ENCODE assay signal across 14 cellular contexts in genomic region chr19:19817357-19817756, GRCh38. TPM values are rescaled to one million over a fixed set of nuclear protein-coding genes. Genes with fewer than 3 reads are reported as not detected.
DNase-seq lines count a peak whose midpoint lies in the region; ATAC-seq, FAIRE-seq and TF ChIP-seq lines count a peak whose summit lies in the region.
"Had no signal": no experiment of that assay in that cellular context is flagged by ENCODE, and none has a peak within 500 bp of the region (broad histone marks: within the 10 kb centered on the region; RNA-seq: fewer than 3 reads in every experiment).

No MANE protein-coding gene starts in this region.

- no peak for TF ChIP-seq EP300 in HepG2 (IDR thresholded peaks at IDR 0.05; ENCODE audit: low read depth in 2 of 2, low read length in 2 of 2)
- TF ChIP-seq EP300 in HepG2 (CRISPR knock-in tag; IDR thresholded peaks at IDR 0.05; ENCODE audit: borderline replicate concordance) = no peak

- WGBS in HepG2 (ENCODE audit: low lambda C conversion rate) = 93% methylated on average over 3 of the region's 3 CpGs

- CTCF ChIA-PET in T-cell (lab: Charles Lee) (no interaction called here), HepG2 (lab: Yijun Ruan, JAX; ENCODE audit: low intra/inter-chr PET ratio, low total read pairs) (no interaction called here)

- no peak for TF ChIP-seq RAD21 in HepG2 (CRISPR knock-in tag; IDR thresholded peaks at IDR 0.05)

- H3K4me1 Mint-ChIP-seq in T-cell = peaks cover 74 to 78% (median 75%) of the 10 kb centered on the region in 3 donors
- H3K4me1 Mint-ChIP-seq: mesothelial cell of epicardium had no signal

- peaks cover 64% of the 10 kb centered on the region for H3K36me3 Mint-ChIP-seq in T-cell

- BruUV-seq in HepG2 (replicated peaks; lab: Mats Ljungman, UMichigan) = no TSS peak

- no peak overlapping the region for H3K9ac ChIP-seq in HepG2 (ENCODE audit: insufficient read depth, low read depth, low read length)

- no peaks in the 10 kb centered on the region for H3K9me3 ChIP-seq in effector memory CD4-positive, alpha-beta T cell (ENCODE audit: control insufficient read depth, low read length)
- H3K9me3 ChIP-seq in HepG2 (ENCODE audit: low read length) = peaks cover 18% of the 10 kb centered on the region
- H3K9me3 ChIP-seq: colonic mucosa, tibial artery had no signal

- peaks cover 8% of the 10 kb centered on the region for H3K36me3 ChIP-seq in effector memory CD4-positive, alpha-beta T cell (ENCODE audit: control insufficient read depth, insufficient read depth, low read length)
- no peaks in the 10 kb centered on the region for H3K36me3 ChIP-seq in HepG2 (replicated peaks in 1 of 2; ENCODE audit: control insufficient read depth in 1 of 2, insufficient read depth in 2 of 2, low read length in 2 of 2)
- H3K36me3 ChIP-seq: colonic mucosa had no signal

- no peaks in the 10 kb centered on the region for H3K27me3 Mint-ChIP-seq in T-cell

- H3K9me3 Mint-ChIP-seq in T-cell = peaks cover 0 to 12% (median 5%) of the 10 kb centered on the region in 3 donors

- TF ChIP-seq POLR2A in HepG2 (IDR thresholded peaks at IDR 0.05; ENCODE audit: insufficient read depth in 1 of 2, low read depth in 2 of 2, low read length in 2 of 2) = no peak

- in situ Hi-C loops in HepG2 (cut with HindIII; ENCODE audit: extremely low pct_ligation_motif_present, low pct_unique_long_range_greater_than_20kb) = no loop called here

- H3K27ac ChIP-seq in effector memory CD4-positive, alpha-beta T cell (ENCODE audit: insufficient read depth, low read length, poor library complexity, severe bottlenecking) = peak overlapping the region; percentile 67
- no peak overlapping the region for H3K27ac ChIP-seq in HepG2 (ENCODE audit: extremely low read length, insufficient read depth, low read length)
- H3K27ac ChIP-seq: colonic mucosa, WERI-Rb-1 had no signal

- DNase-seq in T-cell (peak in 33 of 34 experiments; percentile 22 to 91 (median 68)), activated T-cell treated with anti-CD3 and anti-CD28 coated beads for 24 hours (ENCODE audit: low read depth) (peak; percentile 40), SW480 (ENCODE audit: low spot score) (no peak), Kasumi-1 (lab: John Stamatoyannopoulos, UW) (no peak), omental fat pad (ENCODE audit: low spot score) (no peak), HepG2 (ENCODE audit: low spot score) (no peak)
- peak; percentile 27 to 64 (median 47) for DNase-seq in effector memory CD4-positive, alpha-beta T cell
- peak; percentile 16 to 63 (median 22) for DNase-seq in stimulated activated CD4-positive, alpha-beta T cell treated with anti-CD3 and anti-CD28 coated beads, TNF-alpha, amount 100 ng/mL, for 48 hours (ENCODE audit: low read depth in 3 of 3)
- DNase-seq: colonic mucosa, glutamatergic neuron, NCI-H187 treated with DMSO at 0.1 percent for 48 hours, WERI-Rb-1 had no signal

- no peak overlapping the region for H2AFZ ChIP-seq in HepG2 (ENCODE audit: low read length)

- H3K4me1 ChIP-seq in effector memory CD4-positive, alpha-beta T cell (ENCODE audit: control insufficient read depth, insufficient read depth, low read length, poor library complexity, severe bottlenecking) = peaks cover 18% of the 10 kb centered on the region
- no peaks in the 10 kb centered on the region for H3K4me1 ChIP-seq in HepG2 (ENCODE audit: insufficient read depth, low read length)
- H3K4me1 ChIP-seq: colonic mucosa had no signal

- no peak overlapping the region for H3K4me3 ChIP-seq in effector memory CD4-positive, alpha-beta T cell (ENCODE audit: insufficient read depth, low read depth, low read length, poor library complexity, severe bottlenecking)
- H3K4me3 ChIP-seq in HepG2 (replicated peaks in 1 of 3; ENCODE audit: insufficient read depth in 1 of 3, low read depth in 2 of 3, low read length in 3 of 3) = no peak overlapping the region
- H3K4me3 ChIP-seq: colonic mucosa, tibial artery had no signal

- POLR2A ChIA-PET in T-cell (lab: Charles Lee) = interaction anchor here (0.7 to 0.9 kb wide), 2 partner anchors 24 to 41 kb away, joined by 6 to 10 read pairs; no protein-coding TSS in a partner anchor
- POLR2A ChIA-PET in HepG2 (lab: Yijun Ruan, JAX) = no interaction called here

- peak overlapping the region; percentile 89 to 90 for H3K27ac Mint-ChIP-seq in T-cell
- H3K27ac Mint-ChIP-seq: mesothelial cell of epicardium had no signal

- TF ChIP-seq CTCF in omental fat pad (IDR thresholded peaks at IDR 0.05) = no peak
- TF ChIP-seq CTCF in HepG2 (CRISPR knock-in tag; IDR thresholded peaks at IDR 0.05) = no peak

- H3K27me3 ChIP-seq in effector memory CD4-positive, alpha-beta T cell (replicated peaks; ENCODE audit: control insufficient read depth, insufficient read depth, low read length, poor library complexity, severe bottlenecking) = no peaks in the 10 kb centered on the region
- H3K27me3 ChIP-seq in HepG2 (ENCODE audit: control insufficient read depth in 1 of 2, insufficient read depth in 2 of 2, low read length in 2 of 2) = no peaks in the 10 kb centered on the region
- H3K27me3 ChIP-seq: colonic mucosa, tibial artery had no signal

- ATAC-seq in T-cell (replicated peaks in 1 of 4) (peak; percentile 18 to 71 (median 38)), omental fat pad (ENCODE audit: low FRiP score) (no peak), HepG2 (no peak)

- intact Hi-C loops in HepG2 (cut with micrococcal nuclease; ENCODE audit: unreplicated experiment) = no loop called here

- H3K4me2 ChIP-seq in HepG2 (ENCODE audit: low read depth, low read length) = no peak overlapping the region

- no peak for FAIRE-seq in HepG2 (lab: Jason Lieb, UNC)

- H3K79me2 ChIP-seq in HepG2 (ENCODE audit: insufficient read depth, low read length) = no peaks in the 10 kb centered on the region

- peak overlapping the region; percentile 44 to 99 (median 55) for H3K4me3 Mint-ChIP-seq in T-cell
- H3K4me3 Mint-ChIP-seq: mesothelial cell of epicardium had no signal

- H4K20me1 ChIP-seq in HepG2 (ENCODE audit: insufficient read depth, low read length) = no peaks in the 10 kb centered on the region

TF ChIP-seq in HepG2, 621 proteins besides CTCF, POLR2A, EP300 and RAD21 (continues in another document):
- TF ChIP-seq ZNF556 (CRISPR knock-in tag; IDR thresholded peaks at IDR 0.05; ENCODE audit: borderline replicate concordance) = no peak

RNA-seq across cellular contexts. Expression of gene ZNF506, which starts 4.2 kb away (rescaled TPM):
- total RNA-seq in T-cell (10 to 100 TPM; 35.3 to 65.6 (median 58.1) TPM), omental fat pad (10 to 100 TPM; 20.0 to 47.6 (median 24.0) TPM), HepG2 (2016; rRNA removed; fragmentation: Illumina TruSeq; extraction: Trizol) (not detected in 2 replicates)
- total RNA-seq in HepG2 (2016; cell fraction: cytosol; rRNA removed; fragmentation: Illumina TruSeq; extraction: Trizol; ENCODE audit: low read depth) = not detected in 2 replicates
- total RNA-seq in HepG2 (2016; cell fraction: insoluble cytoplasmic fraction; rRNA removed; fragmentation: Illumina TruSeq; extraction: Trizol) = not detected in 2 replicates
- total RNA-seq in HepG2 (2016; cell fraction: membrane; rRNA removed; fragmentation: Illumina TruSeq; extraction: Trizol) = not detected in 2 replicates
- total RNA-seq in HepG2 (2016; cell fraction: nucleus; rRNA removed; fragmentation: Illumina TruSeq; extraction: Trizol) = not detected in 2 replicates
- polyA plus RNA-seq in HepG2 (2011; rRNA removed) = 0.01 TPM in 1 of 2 replicates, not detected in the other
- polyA plus RNA-seq in HepG2 (2011; cell fraction: cytosol; rRNA removed) = not detected in 2 replicates
- polyA plus RNA-seq in HepG2 (2011; cell fraction: nucleus; rRNA removed) = not detected in 2 replicates
- 0.20 and 0.54 TPM in 2 replicates for polyA plus RNA-seq in HepG2 (2012)
- not detected in 2 replicates for polyA plus RNA-seq in HepG2 (2016; cell fraction: cytosol; fragmentation: Illumina TruSeq; extraction: Trizol; ENCODE audit: low read depth)
- polyA plus RNA-seq in HepG2 (2016; cell fraction: insoluble cytoplasmic fraction; fragmentation: Illumina TruSeq; extraction: Trizol; ENCODE audit: low read depth) = not detected in 2 replicates
- not detected in 2 replicates for polyA plus RNA-seq in HepG2 (2016; cell fraction: membrane; fragmentation: Illumina TruSeq; extraction: Trizol; ENCODE audit: low read depth)
- polyA plus RNA-seq in HepG2 (2016; cell fraction: nucleus; fragmentation: Illumina TruSeq; extraction: Trizol; ENCODE audit: insufficient read depth, low read depth) = not detected in 2 replicates
- not detected in 2 replicates for polyA minus RNA-seq in HepG2 (2011; rRNA and poly(A)+ RNA removed; ENCODE audit: low replicate concordance)
- not detected in 2 replicates for polyA minus RNA-seq in HepG2 (2011; cell fraction: cytosol; rRNA and poly(A)+ RNA removed)
- polyA minus RNA-seq in HepG2 (2011; cell fraction: nucleus; rRNA and poly(A)+ RNA removed) = not detected in 2 replicates

RNA-seq across cellular contexts. Expression of gene ZNF253, which starts 48.3 kb away (rescaled TPM):
- total RNA-seq in T-cell = 10 to 100 TPM in 4 of 5 donors, 1 to 10 TPM in 1; 8.4 to 27.9 (median 21.8) TPM
- 10 to 100 TPM in 1 of 4 donors, 1 to 10 TPM in 3; 3.0 to 12.8 (median 6.2) TPM for total RNA-seq in omental fat pad
- 10.6 and 12.8 TPM in 2 replicates for total RNA-seq in HepG2 (2016; rRNA removed; fragmentation: Illumina TruSeq; extraction: Trizol)
- 1.2 and 1.7 TPM in 2 replicates for total RNA-seq in HepG2 (2016; cell fraction: cytosol; rRNA removed; fragmentation: Illumina TruSeq; extraction: Trizol; ENCODE audit: low read depth)
- 10.1 and 11.6 TPM in 2 replicates for total RNA-seq in HepG2 (2016; cell fraction: insoluble cytoplasmic fraction; rRNA removed; fragmentation: Illumina TruSeq; extraction: Trizol)
- 4.2 and 8.1 TPM in 2 replicates for total RNA-seq in HepG2 (2016; cell fraction: membrane; rRNA removed; fragmentation: Illumina TruSeq; extraction: Trizol)
- total RNA-seq in HepG2 (2016; cell fraction: nucleus; rRNA removed; fragmentation: Illumina TruSeq; extraction: Trizol) = 12.7 and 17.2 TPM in 2 replicates
- 3.5 and 3.6 TPM in 2 replicates for polyA plus RNA-seq in HepG2 (2011; rRNA removed)
- polyA plus RNA-seq in HepG2 (2011; cell fraction: cytosol; rRNA removed) = 1.4 and 2.5 TPM in 2 replicates
- polyA plus RNA-seq in HepG2 (2011; cell fraction: nucleus; rRNA removed) = 3.0 and 3.4 TPM in 2 replicates
- 3.7 and 6.1 TPM in 2 replicates for polyA plus RNA-seq in HepG2 (2012)
- polyA plus RNA-seq in HepG2 (2016; cell fraction: cytosol; fragmentation: Illumina TruSeq; extraction: Trizol; ENCODE audit: low read depth) = 0.58 and 0.64 TPM in 2 replicates
- polyA plus RNA-seq in HepG2 (2016; cell fraction: insoluble cytoplasmic fraction; fragmentation: Illumina TruSeq; extraction: Trizol; ENCODE audit: low read depth) = 10.5 and 10.9 TPM in 2 replicates
- polyA plus RNA-seq in HepG2 (2016; cell fraction: membrane; fragmentation: Illumina TruSeq; extraction: Trizol; ENCODE audit: low read depth) = 1.9 and 2.1 TPM in 2 replicates
- 10.5 and 14.1 TPM in 2 replicates for polyA plus RNA-seq in HepG2 (2016; cell fraction: nucleus; fragmentation: Illumina TruSeq; extraction: Trizol; ENCODE audit: insufficient read depth, low read depth)
- polyA minus RNA-seq in HepG2 (2011; rRNA and poly(A)+ RNA removed; ENCODE audit: low replicate concordance) = 0.65 and 1.6 TPM in 2 replicates
- 4.0 and 4.7 TPM in 2 replicates for polyA minus RNA-seq in HepG2 (2011; cell fraction: cytosol; rRNA and poly(A)+ RNA removed)
- 20.2 and 30.8 TPM in 2 replicates for polyA minus RNA-seq in HepG2 (2011; cell fraction: nucleus; rRNA and poly(A)+ RNA removed)

Comparison
In these comparisons a context has a peak if more than half of its experiments do, and no peak if none do; other contexts are left out.
1. ATAC-seq: peak in T-cell (4 of 4); none in omental fat pad (single experiment) and HepG2 (single experiment).
2. DNase-seq: peak in T-cell (33 of 34), activated T-cell treated with anti-CD3 and anti-CD28 coated beads for 24 hours (single experiment), effector memory CD4-positive, alpha-beta T cell (3 of 3) and stimulated activated CD4-positive, alpha-beta T cell treated with anti-CD3 and anti-CD28 coated beads, TNF-alpha, amount 100 ng/mL, for 48 hours (3 of 3); none in SW480 (single experiment), Kasumi-1 (0 of 2), omental fat pad (single experiment) and HepG2 (single experiment).
3. RNA of gene ZNF506, which starts 4.2 kb away (total RNA-seq): 35.3 to 65.6 TPM in T-cell and 20.0 to 47.6 TPM in omental fat pad; not detected in HepG2; every median in the first group is over 10 times any median in the second.